In the genomic region with DNA sequence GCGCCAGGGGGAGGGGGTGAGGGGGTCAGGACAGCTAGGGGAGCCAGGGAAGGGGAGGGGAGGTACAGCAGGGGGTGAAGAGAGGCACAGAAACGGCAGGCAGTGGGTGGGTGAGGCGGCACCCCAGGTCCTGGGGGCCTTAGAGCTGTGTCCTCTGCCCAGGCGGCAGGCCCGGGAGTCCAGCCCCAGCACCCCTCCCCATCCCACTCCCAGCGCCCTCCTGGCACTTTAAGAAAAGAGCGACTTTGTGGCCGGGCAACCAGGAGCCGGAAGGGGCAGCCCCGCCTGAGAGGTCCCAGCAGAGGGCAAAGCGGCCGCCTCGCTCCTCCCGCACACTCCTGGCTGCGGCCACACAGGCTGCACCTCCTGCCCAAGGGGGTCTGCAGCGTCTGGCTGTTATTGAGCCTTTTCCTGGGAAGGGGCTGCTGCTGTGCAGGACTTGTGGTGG, we compare ENCODE assay signal across 8 cellular contexts. TPM values are rescaled to one million over a fixed set of nuclear protein-coding genes. Genes with fewer than 3 reads are reported as not detected.
DNase-seq lines count a peak whose midpoint lies in the region; TF ChIP-seq lines count a peak whose summit lies in the region.

No MANE protein-coding gene starts in this region.

- no peaks in the 10 kb centered on the region for H3K27me3 ChIP-seq in Peyer's patch
- no peaks in the 10 kb centered on the region for H3K27me3 ChIP-seq in fibroblast of lung (ENCODE audit: control insufficient read depth, insufficient read depth, low read length)
- peaks cover 20% of the 10 kb centered on the region for H3K27me3 ChIP-seq in neutrophil

- H2AFZ ChIP-seq in fibroblast of lung (ENCODE audit: low read length): no peak overlapping the region

- peaks cover 4 to 39% (median 12%) of the 10 kb centered on the region in 4 donors for H3K4me1 ChIP-seq in Peyer's patch
- H3K4me1 ChIP-seq in fibroblast of lung (ENCODE audit: control insufficient read depth, extremely low read depth, insufficient read depth, low read length): peaks cover 11% of the 10 kb centered on the region
- peaks cover 52 to 62% of the 10 kb centered on the region in 2 experiments for H3K4me1 ChIP-seq in neutrophil (ENCODE audit: control insufficient read depth in 1 of 2, insufficient read depth in 1 of 2, low read depth in 1 of 2, low read length in 1 of 2)

- H4K20me1 ChIP-seq in fibroblast of lung (ENCODE audit: control insufficient read depth, extremely low read depth, insufficient read depth, low read length): no peaks in the 10 kb centered on the region

- TF ChIP-seq POLR2A in Peyer's patch (IDR thresholded peaks at IDR 0.05): no peak

- peaks cover 8% of the 10 kb centered on the region for H3K79me2 ChIP-seq in fibroblast of lung (ENCODE audit: control insufficient read depth, insufficient read depth, low read length)

- TF ChIP-seq CTCF in Peyer's patch (IDR thresholded peaks at IDR 0.05) (no peak), fibroblast of lung (conservative IDR thresholded peaks at IDR 0.05 in 1 of 2, IDR thresholded peaks at IDR 0.05 in 1 of 2; ENCODE audit: low read depth in 1 of 2, low read length in 2 of 2) (no peak), neutrophil (IDR thresholded peaks at IDR 0.05) (no peak)

- DNase-seq in Ammon's horn (ENCODE audit: low spot score) (peak; percentile 62), Peyer's patch (peak in 1 of 3 donors; percentile 65), fibroblast of lung (ENCODE audit: low read depth in 2 of 2) (no peak), activated gamma-delta T cell treated with Interleukin-2 at 50 U/mL for 16 hours (no peak), superior temporal gyrus (ENCODE audit: extremely low spot score) (no peak), NCI-H82 treated with DMSO at 0.1 percent for 48 hours (lab: John Stamatoyannopoulos, UW; ENCODE audit: unreplicated experiment) (no peak)
- no peak for DNase-seq in stimulated activated naive CD4-positive, alpha-beta T cell (lab: John Stamatoyannopoulos, UW)

- H3K9ac ChIP-seq in fibroblast of lung (ENCODE audit: insufficient read depth, low read length): no peak overlapping the region

- H3K4me2 ChIP-seq in fibroblast of lung (ENCODE audit: extremely low read depth, insufficient read depth, low read length): peak overlapping the region; percentile 66

- H3K4me3 ChIP-seq in Peyer's patch: peak overlapping the region in 2 of 4 donors; percentile 52 to 63
- H3K4me3 ChIP-seq in fibroblast of lung (replicated peaks in 1 of 4; ENCODE audit: control extremely low read depth in 1 of 4, insufficient read depth in 1 of 4, low read depth in 3 of 4, low read length in 4 of 4): peak overlapping the region in 1 of 4 experiments; percentile 63
- H3K4me3 ChIP-seq in neutrophil (ENCODE audit: low read depth in 1 of 2, low read length in 1 of 2): peak overlapping the region; percentile 82 to 98

- no peaks in the 10 kb centered on the region for H3K9me3 ChIP-seq in Peyer's patch
- no peaks in the 10 kb centered on the region for H3K9me3 ChIP-seq in fibroblast of lung (ENCODE audit: control insufficient read depth, insufficient read depth, low read depth, low read length)
- no peaks in the 10 kb centered on the region for H3K9me3 ChIP-seq in neutrophil

- H3K36me3 ChIP-seq in Peyer's patch (peaks cover 0 to 23% (median 0%) of the 10 kb centered on the region in 3 donors), fibroblast of lung (ENCODE audit: control insufficient read depth, insufficient read depth, low read length) (peaks cover 12% of the 10 kb centered on the region), neutrophil (peaks cover 30% of the 10 kb centered on the region)

- H3K27ac ChIP-seq in Peyer's patch: peak overlapping the region in 3 of 4 donors; percentile 10 to 68 (median 59)
- H3K27ac ChIP-seq in fibroblast of lung (ENCODE audit: insufficient read depth, low read length): peak overlapping the region; percentile 59
- peak overlapping the region; percentile 86 for H3K27ac ChIP-seq in neutrophil

RNA-seq across cellular contexts. Expression of a gene that starts 42.6 kb away (rescaled TPM):
- total RNA-seq in Peyer's patch: 10 to 100 TPM in 3 of 4 donors, 1 to 10 TPM in 1; 8.3 to 24.3 (median 23.1) TPM
- 18.2 and 18.5 TPM in 2 replicates for total RNA-seq in fibroblast of lung
- 12.3 and 14.4 TPM in 2 replicates for polyA plus RNA-seq in fibroblast of lung
- 19.3 and 19.8 TPM in 2 replicates for polyA plus RNA-seq in fibroblast of lung (2012)
- 18.7 and 24.5 TPM in 2 replicates for polyA minus RNA-seq in fibroblast of lung (ENCODE audit: low replicate concordance)
